In the genomic region with DNA sequence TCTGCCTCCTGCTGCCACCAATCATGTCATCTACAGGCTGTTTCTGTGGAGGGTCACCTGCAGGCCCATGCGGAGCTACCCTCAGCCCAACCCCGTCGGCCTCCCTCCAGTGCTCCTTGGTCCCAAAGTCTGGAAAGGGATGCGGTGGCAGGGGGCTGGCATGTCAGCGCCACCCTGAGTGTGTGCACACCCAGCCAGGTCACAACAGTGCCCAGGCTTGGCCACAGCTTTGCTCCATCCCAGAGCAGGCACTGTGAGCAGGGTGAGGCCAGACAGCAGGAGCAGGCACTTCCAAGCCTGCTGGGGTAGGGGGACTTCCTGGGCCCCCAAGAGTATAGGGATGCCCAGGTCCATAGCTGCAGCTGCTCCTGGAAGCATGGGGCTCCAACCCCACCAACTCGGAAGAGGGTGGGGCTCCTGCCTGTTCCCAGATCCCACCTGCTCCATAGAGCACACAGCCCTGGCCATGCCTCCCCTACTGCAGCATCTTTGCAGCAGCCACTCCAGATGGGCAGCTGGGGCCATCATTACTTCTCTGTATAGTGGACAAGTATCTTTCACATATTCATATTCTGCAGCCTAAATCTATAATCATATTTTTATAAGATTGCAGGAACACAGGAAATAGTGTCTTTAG, we compare ENCODE assay signal across 22 cellular contexts.
DNase-seq lines count a peak whose midpoint lies in the region; ATAC-seq and TF ChIP-seq lines count a peak whose summit lies in the region.
"Had no signal": no experiment of that assay in that cellular context is flagged by ENCODE, and none has a peak within 500 bp of the region (broad histone marks: within the 10 kb centered on the region; RNA-seq: fewer than 3 reads in every experiment).

No MANE protein-coding gene starts in this region.

- H3K4me2 ChIP-seq in BLaER1 (no peak overlapping the region), SK-N-SH (no peak overlapping the region)

- 96% methylated on average over 5 of the region's 6 CpGs for WGBS in SK-N-SH (ENCODE audit: low lambda C conversion rate)

- H2AFZ ChIP-seq in SK-N-SH (ENCODE audit: low read depth): no peak overlapping the region

- peaks cover 50% of the 10 kb centered on the region for H3K9me3 ChIP-seq in BLaER1
- H3K9me3 ChIP-seq in lower lobe of right lung: no peaks in the 10 kb centered on the region
- H3K9me3 ChIP-seq in SK-N-SH: no peaks in the 10 kb centered on the region

- intact Hi-C loops in activated CD4-positive, alpha-beta T cell treated with anti-CD3 and anti-CD28 coated beads, Interleukin-2, amount 10 ng/mL, durations not matched to agents 24 days and 14 days (cut with micrococcal nuclease): no loop called here
- intact Hi-C loops in lower lobe of right lung (cut with DNase I): no loop called here

- H3K27me3 ChIP-seq in BLaER1: no peaks in the 10 kb centered on the region
- no peaks in the 10 kb centered on the region for H3K27me3 ChIP-seq in lower lobe of right lung (ENCODE audit: low read depth)
- no peaks in the 10 kb centered on the region for H3K27me3 ChIP-seq in SK-N-SH (ENCODE audit: insufficient read depth)
- H3K27me3 ChIP-seq: ascending aorta, stomach, tibial nerve had no signal

- POLR2A ChIA-PET in SK-N-SH (lab: Yijun Ruan, JAX): no interaction called here

- H3K9me2 ChIP-seq in SK-N-SH: no peaks in the 10 kb centered on the region

- no peak for TF ChIP-seq RAD21 in SK-N-SH (IDR thresholded peaks at IDR 0.05; ENCODE audit: low read length)

- TF ChIP-seq CTCF in lower lobe of right lung (IDR thresholded peaks at IDR 0.05): no peak
- TF ChIP-seq CTCF in SK-N-SH (IDR thresholded peaks at IDR 0.05): no peak

- H3K9me3 Mint-ChIP-seq in activated CD4-positive, alpha-beta T cell treated with anti-CD3 and anti-CD28 coated beads, Interleukin-2, amount 10 ng/mL, durations not matched to agents 24 days and 14 days: peaks cover 22% of the 10 kb centered on the region
- H3K9me3 Mint-ChIP-seq in activated T-helper 17 cell treated with anti-CD3 and anti-CD28 coated beads, Interleukin-2, amount 50 U/mL, for 72 hours: peaks cover 13% of the 10 kb centered on the region

- no peak for TF ChIP-seq EP300 in SK-N-SH (IDR thresholded peaks at IDR 0.05; ENCODE audit: borderline replicate concordance in 1 of 2, low read depth in 1 of 2, low read length in 1 of 2)

- ATAC-seq in activated T-helper 17 cell treated with anti-CD3 and anti-CD28 coated beads, Interleukin-2, amount 50 U/mL, for 72 hours (replicated peaks): no peak
- ATAC-seq in lower lobe of right lung: peak in 1 of 2 donors; percentile 30
- ATAC-seq in HG03469 (IDR thresholded peaks at IDR 0.05; ENCODE audit: unreplicated experiment): no peak

- no peak overlapping the region for H3K4me3 Mint-ChIP-seq in activated CD4-positive, alpha-beta T cell treated with anti-CD3 and anti-CD28 coated beads, Interleukin-2, amount 10 ng/mL, durations not matched to agents 24 days and 14 days
- no peak overlapping the region for H3K4me3 Mint-ChIP-seq in activated T-helper 17 cell treated with anti-CD3 and anti-CD28 coated beads, Interleukin-2, amount 50 U/mL, for 72 hours

- H3K79me2 ChIP-seq in SK-N-SH (ENCODE audit: insufficient read depth): peaks cover 3% of the 10 kb centered on the region; the same call in 1 of the 2 replicates

- peaks cover 73% of the 10 kb centered on the region for H3K36me3 Mint-ChIP-seq in activated CD4-positive, alpha-beta T cell treated with anti-CD3 and anti-CD28 coated beads, Interleukin-2, amount 10 ng/mL, durations not matched to agents 24 days and 14 days (ENCODE audit: low read depth)
- H3K36me3 Mint-ChIP-seq in activated T-helper 17 cell treated with anti-CD3 and anti-CD28 coated beads, Interleukin-2, amount 50 U/mL, for 72 hours (ENCODE audit: low read depth): peaks cover 87% of the 10 kb centered on the region

- H4K20me1 ChIP-seq in BLaER1 (no peaks in the 10 kb centered on the region), SK-N-SH (ENCODE audit: insufficient read depth) (no peaks in the 10 kb centered on the region)

- H3K36me3 ChIP-seq in BLaER1 (peaks cover 52% of the 10 kb centered on the region), lower lobe of right lung (no peaks in the 10 kb centered on the region), SK-N-SH (replicated peaks in 1 of 2; ENCODE audit: control insufficient read depth in 1 of 2, insufficient read depth in 2 of 2, low read length in 1 of 2) (peaks cover 0 to 46% of the 10 kb centered on the region in 2 experiments)

- no peaks in the 10 kb centered on the region for H3F3A ChIP-seq in SK-N-SH (replicated peaks; ENCODE audit: insufficient read depth)

- H3K9ac ChIP-seq in BLaER1 (no peak overlapping the region), SK-N-SH (no peak overlapping the region)

- CTCF ChIA-PET in SK-N-SH (lab: Yijun Ruan, JAX): interaction anchor here (1.3 kb wide), 1 partner anchor 11 kb away, joined by 3 read pairs; no protein-coding TSS in a partner anchor

- H3K27me3 Mint-ChIP-seq in activated CD4-positive, alpha-beta T cell treated with anti-CD3 and anti-CD28 coated beads, Interleukin-2, amount 10 ng/mL, durations not matched to agents 24 days and 14 days: no peaks in the 10 kb centered on the region
- no peaks in the 10 kb centered on the region for H3K27me3 Mint-ChIP-seq in activated T-helper 17 cell treated with anti-CD3 and anti-CD28 coated beads, Interleukin-2, amount 50 U/mL, for 72 hours

- H3K27ac Mint-ChIP-seq in activated CD4-positive, alpha-beta T cell treated with anti-CD3 and anti-CD28 coated beads, Interleukin-2, amount 10 ng/mL, durations not matched to agents 24 days and 14 days: peak overlapping the region; percentile 58
- H3K27ac Mint-ChIP-seq in activated T-helper 17 cell treated with anti-CD3 and anti-CD28 coated beads, Interleukin-2, amount 50 U/mL, for 72 hours: peak overlapping the region; percentile 65

- peak overlapping the region; percentile 33; the same call in 1 of the 2 replicates for H3K4me3 ChIP-seq in BLaER1
- no peak overlapping the region for H3K4me3 ChIP-seq in lower lobe of right lung
- no peak overlapping the region for H3K4me3 ChIP-seq in SK-N-SH (ENCODE audit: low read depth in 2 of 2, low read length in 1 of 2)
- H3K4me3 ChIP-seq: ascending aorta, stomach, tibial nerve had no signal

- H3K27ac ChIP-seq in BLaER1 (no peak overlapping the region), lower lobe of right lung (no peak overlapping the region), SK-N-SH (ENCODE audit: low read depth in 2 of 2, low read length in 1 of 2) (no peak overlapping the region)
- H3K27ac ChIP-seq: ascending aorta, stomach, tibial nerve had no signal

- DNase-seq in activated CD4-positive, alpha-beta T cell treated with anti-CD3 and anti-CD28 coated beads, Interleukin-2, amount 10 ng/mL, durations not matched to agents 24 days and 14 days: no peak
- DNase-seq in activated CD4-positive, alpha-beta T cell treated with anti-CD3 and anti-CD28 coated beads, Interleukin-2, amount 50 U/mL, for 1 hour: no peak
- peak; percentile 25 for DNase-seq in lower lobe of right lung
- no peak for DNase-seq in SK-N-SH
- DNase-seq in NCI-H446 treated with DMSO at 0.1 percent for 48 hours (lab: John Stamatoyannopoulos, UW): no peak
- DNase-seq: 8988T; activated CD4-positive, CD25-positive, alpha-beta regulatory T cell treated with anti-CD3 and anti-CD28 coated beads, Interleukin-2, amount 50 U/mL, for 72 hours; cerebellar nuclear complex; COR-L47; DND-41; foreskin melanocyte; KG1; NCI-H1694; NCI-H2171 treated with DMSO at 0.1 percent for 48 hours; nucleus accumbens; stimulated activated CD4-positive, alpha-beta T cell treated with anti-CD3 and anti-CD28 coated beads, Interleukin-4, amount 100 ng/mL, for 24 hours; stomach had no signal

- H3K4me1 Mint-ChIP-seq in activated CD4-positive, alpha-beta T cell treated with anti-CD3 and anti-CD28 coated beads, Interleukin-2, amount 10 ng/mL, durations not matched to agents 24 days and 14 days: peaks cover 50% of the 10 kb centered on the region
- peaks cover 29% of the 10 kb centered on the region for H3K4me1 Mint-ChIP-seq in activated T-helper 17 cell treated with anti-CD3 and anti-CD28 coated beads, Interleukin-2, amount 50 U/mL, for 72 hours

- peaks cover 12% of the 10 kb centered on the region for H3K4me1 ChIP-seq in BLaER1
- peaks cover 5% of the 10 kb centered on the region for H3K4me1 ChIP-seq in lower lobe of right lung
- H3K4me1 ChIP-seq in SK-N-SH (ENCODE audit: control insufficient read depth in 1 of 2, insufficient read depth in 2 of 2, low read depth in 1 of 2, low read length in 1 of 2): no peaks in the 10 kb centered on the region

TF ChIP-seq in SK-N-SH, 30 proteins besides CTCF, POLR2A, EP300 and RAD21:
- TF ChIP-seq TAF1 (IDR thresholded peaks at IDR 0.05; ENCODE audit: borderline replicate concordance, low read depth, low read length) (no peak), POLR2AphosphoS5 (IDR thresholded peaks at IDR 0.05; ENCODE audit: low read depth, low read length) (no peak), TEAD4 (IDR thresholded peaks at IDR 0.05; ENCODE audit: borderline replicate concordance, insufficient read depth) (no peak), GABPA (IDR thresholded peaks at IDR 0.05; ENCODE audit: low read depth) (no peak)
- TF ChIP-seq, protein P1, sequence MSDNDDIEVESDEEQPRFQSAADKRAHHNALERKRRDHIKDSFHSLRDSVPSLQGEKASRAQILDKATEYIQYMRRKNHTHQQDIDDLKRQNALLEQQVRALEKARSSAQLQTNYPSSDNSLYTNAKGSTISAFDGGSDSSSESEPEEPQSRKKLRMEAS (IDR thresholded peaks at IDR 0.05; ENCODE audit: low read depth): no peak
TF ChIP-seq in SK-N-SH: peak in this region for 0.
